Comparison of ENCODE assay signal across 1 cellular context in the genomic region with DNA sequence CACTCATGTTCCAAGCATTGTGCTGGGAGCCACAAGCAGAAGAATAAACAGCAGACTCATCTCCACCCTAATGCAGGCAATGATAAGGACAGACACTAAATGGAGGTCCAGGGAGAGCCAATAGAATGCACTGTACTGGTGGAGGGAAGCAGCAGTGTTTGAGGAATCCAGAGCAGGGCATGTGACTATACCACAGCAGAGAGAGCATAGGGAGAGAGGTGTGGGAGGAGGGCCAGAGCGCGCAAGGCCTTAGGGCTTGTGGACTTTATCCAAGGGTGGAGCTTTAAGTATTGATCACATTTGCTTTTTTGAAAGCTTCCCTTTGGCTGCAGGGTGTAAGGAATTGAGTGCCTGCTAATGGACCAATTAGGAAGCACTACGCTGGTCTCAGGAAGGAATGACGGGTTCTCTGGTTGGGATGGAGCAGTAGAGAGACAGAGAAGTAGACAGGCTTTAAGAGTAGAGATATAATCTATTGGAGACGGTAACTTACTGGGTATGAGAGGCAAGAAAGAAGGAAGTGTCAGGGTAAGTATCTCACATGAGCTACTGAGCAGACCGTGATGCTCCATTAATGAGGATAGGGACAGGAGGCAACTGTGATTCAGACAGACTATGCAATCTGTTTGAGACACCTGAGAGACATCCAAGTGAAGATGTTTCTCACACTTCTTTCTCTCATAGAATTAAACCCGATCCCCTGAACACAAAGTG.
TF ChIP-seq lines count a peak whose summit lies in the region.

No MANE protein-coding gene starts in this region.

TF ChIP-seq in HepG2, 621 proteins besides CTCF, POLR2A, EP300 and RAD21 (continued from another document and continues in another):
- TF ChIP-seq, protein P1, sequence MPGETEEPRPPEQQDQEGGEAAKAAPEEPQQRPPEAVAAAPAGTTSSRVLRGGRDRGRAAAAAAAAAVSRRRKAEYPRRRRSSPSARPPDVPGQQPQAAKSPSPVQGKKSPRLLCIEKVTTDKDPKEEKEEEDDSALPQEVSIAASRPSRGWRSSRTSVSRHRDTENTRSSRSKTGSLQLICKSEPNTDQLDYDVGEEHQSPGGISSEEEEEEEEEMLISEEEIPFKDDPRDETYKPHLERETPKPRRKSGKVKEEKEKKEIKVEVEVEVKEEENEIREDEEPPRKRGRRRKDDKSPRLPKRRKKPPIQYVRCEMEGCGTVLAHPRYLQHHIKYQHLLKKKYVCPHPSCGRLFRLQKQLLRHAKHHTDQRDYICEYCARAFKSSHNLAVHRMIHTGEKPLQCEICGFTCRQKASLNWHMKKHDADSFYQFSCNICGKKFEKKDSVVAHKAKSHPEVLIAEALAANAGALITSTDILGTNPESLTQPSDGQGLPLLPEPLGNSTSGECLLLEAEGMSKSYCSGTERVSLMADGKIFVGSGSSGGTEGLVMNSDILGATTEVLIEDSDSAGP (CRISPR knock-in tag; IDR thresholded peaks at IDR 0.05; ENCODE audit: borderline replicate concordance), result no peak
- TF ChIP-seq ZNF251 (CRISPR knock-in tag; IDR thresholded peaks at IDR 0.05) (no peak), GZF1 (CRISPR knock-in tag; IDR thresholded peaks at IDR 0.05) (no peak), ZNF816 (CRISPR knock-in tag; IDR thresholded peaks at IDR 0.05; ENCODE audit: borderline replicate concordance) (no peak), SSRP1 (CRISPR knock-in tag; IDR thresholded peaks at IDR 0.05) (no peak), ZNF382 (CRISPR knock-in tag; IDR thresholded peaks at IDR 0.05; ENCODE audit: borderline replicate concordance) (no peak), ZBTB42 (CRISPR knock-in tag; IDR thresholded peaks at IDR 0.05) (no peak), CBX2 (IDR thresholded peaks at IDR 0.05; ENCODE audit: low read depth, low read length) (no peak), CBX2 (CRISPR knock-in tag; IDR thresholded peaks at IDR 0.05; ENCODE audit: low read depth) (no peak), NFYB (CRISPR knock-in tag; IDR thresholded peaks at IDR 0.05) (peak; percentile 72), ZNF207 (IDR thresholded peaks at IDR 0.05; ENCODE audit: borderline replicate concordance) (no peak), GABPB1 (CRISPR knock-in tag; IDR thresholded peaks at IDR 0.05) (no peak; the same call in 1 of the 2 replicates), GATAD1 (CRISPR knock-in tag; IDR thresholded peaks at IDR 0.05) (peak; percentile 61; the same call in 1 of the 2 replicates), NFKB2 (CRISPR knock-in tag; IDR thresholded peaks at IDR 0.05; ENCODE audit: borderline replicate concordance) (no peak; the same call in 1 of the 2 replicates), JUND (CRISPR knock-in tag; IDR thresholded peaks at IDR 0.05) (no peak), ZNF383 (CRISPR knock-in tag; IDR thresholded peaks at IDR 0.05; ENCODE audit: borderline replicate concordance) (no peak), SAFB2 (CRISPR knock-in tag; IDR thresholded peaks at IDR 0.05; ENCODE audit: borderline replicate concordance, low read depth) (no peak), ZNF30 (CRISPR knock-in tag; IDR thresholded peaks at IDR 0.05) (no peak), POLR2AphosphoS2 (IDR thresholded peaks at IDR 0.05; ENCODE audit: low read depth, low read length) (no peak), ZEB1 (IDR thresholded peaks at IDR 0.05; ENCODE audit: insufficient replicate concordance, low read depth) (no peak), ZNF232 (CRISPR knock-in tag; IDR thresholded peaks at IDR 0.05; ENCODE audit: borderline replicate concordance) (no peak), ZNF780A (CRISPR knock-in tag; IDR thresholded peaks at IDR 0.05) (no peak), ETV6 (CRISPR knock-in tag; conservative IDR thresholded peaks at IDR 0.05) (no peak), CC2D1A (CRISPR knock-in tag; IDR thresholded peaks at IDR 0.05) (no peak), ZKSCAN1 (IDR thresholded peaks at IDR 0.05; ENCODE audit: low read length) (no peak)
- TF ChIP-seq, protein P2, sequence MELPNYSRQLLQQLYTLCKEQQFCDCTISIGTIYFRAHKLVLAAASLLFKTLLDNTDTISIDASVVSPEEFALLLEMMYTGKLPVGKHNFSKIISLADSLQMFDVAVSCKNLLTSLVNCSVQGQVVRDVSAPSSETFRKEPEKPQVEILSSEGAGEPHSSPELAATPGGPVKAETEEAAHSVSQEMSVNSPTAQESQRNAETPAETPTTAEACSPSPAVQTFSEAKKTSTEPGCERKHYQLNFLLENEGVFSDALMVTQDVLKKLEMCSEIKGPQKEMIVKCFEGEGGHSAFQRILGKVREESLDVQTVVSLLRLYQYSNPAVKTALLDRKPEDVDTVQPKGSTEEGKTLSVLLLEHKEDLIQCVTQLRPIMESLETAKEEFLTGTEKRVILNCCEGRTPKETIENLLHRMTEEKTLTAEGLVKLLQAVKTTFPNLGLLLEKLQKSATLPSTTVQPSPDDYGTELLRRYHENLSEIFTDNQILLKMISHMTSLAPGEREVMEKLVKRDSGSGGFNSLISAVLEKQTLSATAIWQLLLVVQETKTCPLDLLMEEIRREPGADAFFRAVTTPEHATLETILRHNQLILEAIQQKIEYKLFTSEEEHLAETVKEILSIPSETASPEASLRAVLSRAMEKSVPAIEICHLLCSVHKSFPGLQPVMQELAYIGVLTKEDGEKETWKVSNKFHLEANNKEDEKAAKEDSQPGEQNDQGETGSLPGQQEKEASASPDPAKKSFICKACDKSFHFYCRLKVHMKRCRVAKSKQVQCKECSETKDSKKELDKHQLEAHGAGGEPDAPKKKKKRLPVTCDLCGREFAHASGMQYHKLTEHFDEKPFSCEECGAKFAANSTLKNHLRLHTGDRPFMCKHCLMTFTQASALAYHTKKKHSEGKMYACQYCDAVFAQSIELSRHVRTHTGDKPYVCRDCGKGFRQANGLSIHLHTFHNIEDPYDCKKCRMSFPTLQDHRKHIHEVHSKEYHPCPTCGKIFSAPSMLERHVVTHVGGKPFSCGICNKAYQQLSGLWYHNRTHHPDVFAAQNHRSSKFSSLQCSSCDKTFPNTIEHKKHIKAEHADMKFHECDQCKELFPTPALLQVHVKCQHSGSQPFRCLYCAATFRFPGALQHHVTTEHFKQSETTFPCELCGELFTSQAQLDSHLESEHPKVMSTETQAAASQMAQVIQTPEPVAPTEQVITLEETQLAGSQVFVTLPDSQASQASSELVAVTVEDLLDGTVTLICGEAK (IDR thresholded peaks at IDR 0.05), result no peak
- TF ChIP-seq, protein P2 (CRISPR knock-in tag; IDR thresholded peaks at IDR 0.05), result no peak
- TF ChIP-seq, protein P3, sequence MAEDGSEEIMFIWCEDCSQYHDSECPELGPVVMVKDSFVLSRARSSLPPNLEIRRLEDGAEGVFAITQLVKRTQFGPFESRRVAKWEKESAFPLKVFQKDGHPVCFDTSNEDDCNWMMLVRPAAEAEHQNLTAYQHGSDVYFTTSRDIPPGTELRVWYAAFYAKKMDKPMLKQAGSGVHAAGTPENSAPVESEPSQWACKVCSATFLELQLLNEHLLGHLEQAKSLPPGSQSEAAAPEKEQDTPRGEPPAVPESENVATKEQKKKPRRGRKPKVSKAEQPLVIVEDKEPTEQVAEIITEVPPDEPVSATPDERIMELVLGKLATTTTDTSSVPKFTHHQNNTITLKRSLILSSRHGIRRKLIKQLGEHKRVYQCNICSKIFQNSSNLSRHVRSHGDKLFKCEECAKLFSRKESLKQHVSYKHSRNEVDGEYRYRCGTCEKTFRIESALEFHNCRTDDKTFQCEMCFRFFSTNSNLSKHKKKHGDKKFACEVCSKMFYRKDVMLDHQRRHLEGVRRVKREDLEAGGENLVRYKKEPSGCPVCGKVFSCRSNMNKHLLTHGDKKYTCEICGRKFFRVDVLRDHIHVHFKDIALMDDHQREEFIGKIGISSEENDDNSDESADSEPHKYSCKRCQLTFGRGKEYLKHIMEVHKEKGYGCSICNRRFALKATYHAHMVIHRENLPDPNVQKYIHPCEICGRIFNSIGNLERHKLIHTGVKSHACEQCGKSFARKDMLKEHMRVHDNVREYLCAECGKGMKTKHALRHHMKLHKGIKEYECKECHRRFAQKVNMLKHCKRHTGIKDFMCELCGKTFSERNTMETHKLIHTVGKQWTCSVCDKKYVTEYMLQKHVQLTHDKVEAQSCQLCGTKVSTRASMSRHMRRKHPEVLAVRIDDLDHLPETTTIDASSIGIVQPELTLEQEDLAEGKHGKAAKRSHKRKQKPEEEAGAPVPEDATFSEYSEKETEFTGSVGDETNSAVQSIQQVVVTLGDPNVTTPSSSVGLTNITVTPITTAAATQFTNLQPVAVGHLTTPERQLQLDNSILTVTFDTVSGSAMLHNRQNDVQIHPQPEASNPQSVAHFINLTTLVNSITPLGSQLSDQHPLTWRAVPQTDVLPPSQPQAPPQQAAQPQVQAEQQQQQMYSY (CRISPR knock-in tag; IDR thresholded peaks at IDR 0.05), result no peak
- TF ChIP-seq, protein P4, sequence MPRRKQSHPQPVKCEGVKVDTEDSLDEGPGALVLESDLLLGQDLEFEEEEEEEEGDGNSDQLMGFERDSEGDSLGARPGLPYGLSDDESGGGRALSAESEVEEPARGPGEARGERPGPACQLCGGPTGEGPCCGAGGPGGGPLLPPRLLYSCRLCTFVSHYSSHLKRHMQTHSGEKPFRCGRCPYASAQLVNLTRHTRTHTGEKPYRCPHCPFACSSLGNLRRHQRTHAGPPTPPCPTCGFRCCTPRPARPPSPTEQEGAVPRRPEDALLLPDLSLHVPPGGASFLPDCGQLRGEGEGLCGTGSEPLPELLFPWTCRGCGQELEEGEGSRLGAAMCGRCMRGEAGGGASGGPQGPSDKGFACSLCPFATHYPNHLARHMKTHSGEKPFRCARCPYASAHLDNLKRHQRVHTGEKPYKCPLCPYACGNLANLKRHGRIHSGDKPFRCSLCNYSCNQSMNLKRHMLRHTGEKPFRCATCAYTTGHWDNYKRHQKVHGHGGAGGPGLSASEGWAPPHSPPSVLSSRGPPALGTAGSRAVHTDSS (CRISPR knock-in tag; conservative IDR thresholded peaks at IDR 0.05), result no peak
- TF ChIP-seq, protein P5, sequence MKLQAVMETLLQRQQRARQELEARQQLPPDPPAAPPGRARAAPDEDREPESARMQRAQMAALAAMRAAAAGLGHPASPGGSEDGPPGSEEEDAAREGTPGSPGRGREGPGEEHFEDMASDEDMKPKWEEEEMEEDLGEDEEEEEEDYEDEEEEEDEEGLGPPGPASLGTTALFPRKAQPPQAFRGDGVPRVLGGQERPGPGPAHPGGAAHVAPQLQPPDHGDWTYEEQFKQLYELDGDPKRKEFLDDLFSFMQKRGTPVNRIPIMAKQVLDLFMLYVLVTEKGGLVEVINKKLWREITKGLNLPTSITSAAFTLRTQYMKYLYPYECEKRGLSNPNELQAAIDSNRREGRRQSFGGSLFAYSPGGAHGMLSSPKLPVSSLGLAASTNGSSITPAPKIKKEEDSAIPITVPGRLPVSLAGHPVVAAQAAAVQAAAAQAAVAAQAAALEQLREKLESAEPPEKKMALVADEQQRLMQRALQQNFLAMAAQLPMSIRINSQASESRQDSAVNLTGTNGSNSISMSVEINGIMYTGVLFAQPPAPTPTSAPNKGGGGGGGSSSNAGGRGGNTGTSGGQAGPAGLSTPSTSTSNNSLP (IDR thresholded peaks at IDR 0.05; ENCODE audit: low read depth, low read length), result peak; percentile 64; the same call in 1 of the 2 replicates
- TF ChIP-seq, protein P6, sequence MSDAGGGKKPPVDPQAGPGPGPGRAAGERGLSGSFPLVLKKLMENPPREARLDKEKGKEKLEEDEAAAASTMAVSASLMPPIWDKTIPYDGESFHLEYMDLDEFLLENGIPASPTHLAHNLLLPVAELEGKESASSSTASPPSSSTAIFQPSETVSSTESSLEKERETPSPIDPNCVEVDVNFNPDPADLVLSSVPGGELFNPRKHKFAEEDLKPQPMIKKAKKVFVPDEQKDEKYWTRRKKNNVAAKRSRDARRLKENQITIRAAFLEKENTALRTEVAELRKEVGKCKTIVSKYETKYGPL (CRISPR knock-in tag; IDR thresholded peaks at IDR 0.05), result no peak
- TF ChIP-seq, protein P7, sequence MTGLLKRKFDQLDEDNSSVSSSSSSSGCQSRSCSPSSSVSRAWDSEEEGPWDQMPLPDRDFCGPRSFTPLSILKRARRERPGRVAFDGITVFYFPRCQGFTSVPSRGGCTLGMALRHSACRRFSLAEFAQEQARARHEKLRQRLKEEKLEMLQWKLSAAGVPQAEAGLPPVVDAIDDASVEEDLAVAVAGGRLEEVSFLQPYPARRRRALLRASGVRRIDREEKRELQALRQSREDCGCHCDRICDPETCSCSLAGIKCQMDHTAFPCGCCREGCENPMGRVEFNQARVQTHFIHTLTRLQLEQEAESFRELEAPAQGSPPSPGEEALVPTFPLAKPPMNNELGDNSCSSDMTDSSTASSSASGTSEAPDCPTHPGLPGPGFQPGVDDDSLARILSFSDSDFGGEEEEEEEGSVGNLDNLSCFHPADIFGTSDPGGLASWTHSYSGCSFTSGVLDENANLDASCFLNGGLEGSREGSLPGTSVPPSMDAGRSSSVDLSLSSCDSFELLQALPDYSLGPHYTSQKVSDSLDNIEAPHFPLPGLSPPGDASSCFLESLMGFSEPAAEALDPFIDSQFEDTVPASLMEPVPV (CRISPR knock-in tag; IDR thresholded peaks at IDR 0.05), result no peak
